In genomic region chr5:136123236-136123768, GRCh38 we compare ENCODE assay signal across 12 cellular contexts. TPM values are rescaled to one million over a fixed set of nuclear protein-coding genes. Genes with fewer than 3 reads are reported as not detected.
DNase-seq lines count a peak whose midpoint lies in the region; ATAC-seq, FAIRE-seq and TF ChIP-seq lines count a peak whose summit lies in the region.
"Had no signal": no experiment of that assay in that cellular context is flagged by ENCODE, and none has a peak within 500 bp of the region (broad histone marks: within the 10 kb centered on the region; RNA-seq: fewer than 3 reads in every experiment).

No MANE protein-coding gene starts in this region.

- CTCF ChIA-PET in Caco-2 (lab: Charles Lee): interaction anchor here (0.8 to 1.9 kb wide), 3 partner anchors 9 to 51 kb away, joined by 3 to 11 read pairs (median 4); partner anchors contain the start of gene SMAD5
- CTCF ChIA-PET in activated CD8-positive, alpha-beta T cell treated with anti-CD3 and anti-CD28 coated beads for 36 hours (lab: Charles Lee): interaction anchor here (1.4 kb wide), 1 partner anchor 9 kb away, joined by 5 read pairs; no protein-coding TSS in a partner anchor

- no peak overlapping the region for H3K9ac ChIP-seq in keratinocyte (ENCODE audit: control insufficient read depth, extremely low read depth, insufficient read depth, low read length)

- no peaks in the 10 kb centered on the region for H3K27me3 Mint-ChIP-seq in Caco-2 (ENCODE audit: insufficient read depth, unreplicated experiment)
- H3K27me3 Mint-ChIP-seq in activated CD8-positive, alpha-beta T cell treated with anti-CD3 and anti-CD28 coated beads for 36 hours: peaks cover 23% of the 10 kb centered on the region

- peak overlapping the region; percentile 56 for H3K27ac ChIP-seq in keratinocyte (ENCODE audit: control insufficient read depth, insufficient read depth, low read length)

- H3K4me1 ChIP-seq in Caco-2 (peaks cover 79% of the 10 kb centered on the region), keratinocyte (ENCODE audit: control insufficient read depth, extremely low read depth, insufficient read depth, low read length) (peaks cover 23% of the 10 kb centered on the region)

- peaks cover 53% of the 10 kb centered on the region for H3K4me1 Mint-ChIP-seq in Caco-2 (ENCODE audit: low read depth, unreplicated experiment)
- H3K4me1 Mint-ChIP-seq in activated CD8-positive, alpha-beta T cell treated with anti-CD3 and anti-CD28 coated beads for 36 hours (ENCODE audit: low read depth): no peaks in the 10 kb centered on the region
- H3K4me1 Mint-ChIP-seq: B cell had no signal

- DNase-seq in Caco-2 (peak; percentile 78 to 79), LoVo (ENCODE audit: low spot score) (peak; percentile 80), RPMI7951 (ENCODE audit: low read depth) (peak; percentile 1), keratinocyte (ENCODE audit: low read depth, low spot score) (no peak), COLO829 (ENCODE audit: low spot score) (no peak), NOMO-1 treated with DMSO at 0.1 percent for 48 hours (lab: John Stamatoyannopoulos, UW; ENCODE audit: unreplicated experiment) (no peak)
- DNase-seq in activated CD8-positive, alpha-beta T cell treated with anti-CD3 and anti-CD28 coated beads for 36 hours: no peak
- DNase-seq: activated CD4-positive, CD25-positive, alpha-beta regulatory T cell treated with anti-CD3 and anti-CD28 coated beads, Interleukin-2, amount 50 U/mL, for 72 hours had no signal

- no peaks in the 10 kb centered on the region for H3K36me3 Mint-ChIP-seq in Caco-2 (ENCODE audit: insufficient read depth, unreplicated experiment)
- H3K36me3 Mint-ChIP-seq in activated CD8-positive, alpha-beta T cell treated with anti-CD3 and anti-CD28 coated beads for 36 hours (ENCODE audit: low read depth): no peaks in the 10 kb centered on the region

- ATAC-seq in activated CD8-positive, alpha-beta T cell treated with anti-CD3 and anti-CD28 coated beads for 36 hours: no peak
- ATAC-seq in HG02840 (IDR thresholded peaks at IDR 0.05; ENCODE audit: low FRiP score, unreplicated experiment): no peak
- ATAC-seq: right cardiac atrium, Right ventricle myocardium inferior had no signal

- FAIRE-seq in keratinocyte (lab: Jason Lieb, UNC): peak; percentile 77

- H3K79me2 ChIP-seq in keratinocyte (ENCODE audit: control insufficient read depth, insufficient read depth, low read length): no peaks in the 10 kb centered on the region

- no peak overlapping the region for H2AFZ ChIP-seq in keratinocyte (ENCODE audit: control insufficient read depth, low read length)

- H3K9me3 ChIP-seq in Caco-2 (no peaks in the 10 kb centered on the region), keratinocyte (ENCODE audit: control insufficient read depth, low read depth, low read length) (no peaks in the 10 kb centered on the region)

- no peaks in the 10 kb centered on the region for H3K9me1 ChIP-seq in keratinocyte (ENCODE audit: control insufficient read depth, extremely low read depth, insufficient read depth, low read length)

- no peak overlapping the region for H3K4me3 Mint-ChIP-seq in Caco-2 (ENCODE audit: unreplicated experiment)
- no peak overlapping the region for H3K4me3 Mint-ChIP-seq in activated CD8-positive, alpha-beta T cell treated with anti-CD3 and anti-CD28 coated beads for 36 hours
- H3K4me3 Mint-ChIP-seq: B cell had no signal

- no peaks in the 10 kb centered on the region for H3K9me3 Mint-ChIP-seq in Caco-2 (ENCODE audit: unreplicated experiment)
- no peaks in the 10 kb centered on the region for H3K9me3 Mint-ChIP-seq in activated CD8-positive, alpha-beta T cell treated with anti-CD3 and anti-CD28 coated beads for 36 hours

- no peaks in the 10 kb centered on the region for H4K20me1 ChIP-seq in keratinocyte (ENCODE audit: control insufficient read depth, extremely low read depth, insufficient read depth, low read length)

- POLR2A ChIA-PET in Caco-2 (lab: Charles Lee): interaction anchor here (0.5 to 2.1 kb wide), 4 partner anchors 9 to 1897 kb away, joined by 5 to 13 read pairs (median 9); partner anchors contain the start of genes PPP2CA and SMAD5
- POLR2A ChIA-PET in activated CD8-positive, alpha-beta T cell treated with anti-CD3 and anti-CD28 coated beads for 36 hours (lab: Charles Lee): interaction anchor here (1.2 kb wide), 1 partner anchor 10 kb away, joined by 5 read pairs; no protein-coding TSS in a partner anchor

- H3K27me3 ChIP-seq in Caco-2 (replicated peaks; ENCODE audit: control insufficient read depth, insufficient read depth, low read length) (no peaks in the 10 kb centered on the region), keratinocyte (ENCODE audit: control insufficient read depth, extremely low read depth, insufficient read depth, low read length) (no peaks in the 10 kb centered on the region)

- intact Hi-C loops in Caco-2 (cut with micrococcal nuclease; ENCODE audit: unreplicated experiment): loop anchor here (1.0 kb wide), 4 partner anchors 9 to 29 kb away; partner anchors contain the start of gene SMAD5
- intact Hi-C loops in activated CD8-positive, alpha-beta T cell treated with anti-CD3 and anti-CD28 coated beads for 36 hours (cut with micrococcal nuclease): no loop called here

- TF ChIP-seq CTCF in Caco-2 (IDR thresholded peaks at IDR 0.05; ENCODE audit: insufficient read depth in 1 of 2, low read depth in 1 of 2, low read length in 1 of 2, severe bottlenecking in 1 of 2, unreplicated experiment in 1 of 2) (no peak), keratinocyte (optimal IDR thresholded peaks at IDR 0.05 in 1 of 3, IDR thresholded peaks at IDR 0.05 in 1 of 3, conservative IDR thresholded peaks at IDR 0.05 in 1 of 3; ENCODE audit: extremely low read depth in 1 of 3, insufficient read depth in 2 of 3, low read length in 3 of 3) (no peak)
- TF ChIP-seq CTCF in activated CD8-positive, alpha-beta T cell treated with anti-CD3 and anti-CD28 coated beads for 36 hours (IDR thresholded peaks at IDR 0.05): no peak

- H3K4me3 ChIP-seq in Caco-2 (ENCODE audit: low read depth, low read length): no peak overlapping the region
- no peak overlapping the region for H3K4me3 ChIP-seq in keratinocyte (ENCODE audit: control insufficient read depth in 2 of 3, extremely low read depth in 1 of 3, insufficient read depth in 2 of 3, low read depth in 1 of 3, low read length in 3 of 3)

- dilution Hi-C loops in keratinocyte (cut with MboI; ENCODE audit: extremely low pct_ligation_motif_present, low sequenced_read_pairs): no loop called here

- H3K4me2 ChIP-seq in keratinocyte (ENCODE audit: control insufficient read depth, extremely low read depth, insufficient read depth, low read depth, low read length): peak overlapping the region; percentile 39

- H3K27ac Mint-ChIP-seq in Caco-2 (ENCODE audit: unreplicated experiment): peak overlapping the region; percentile 59
- H3K27ac Mint-ChIP-seq in activated CD8-positive, alpha-beta T cell treated with anti-CD3 and anti-CD28 coated beads for 36 hours: no peak overlapping the region
- H3K27ac Mint-ChIP-seq: B cell had no signal

- 0 out of 2 replicates have a peak, but pooled peaks cover 2% of the 10 kb centered on the region for H3K36me3 ChIP-seq in Caco-2 (ENCODE audit: control insufficient read depth, insufficient read depth, low read length)
- no peaks in the 10 kb centered on the region for H3K36me3 ChIP-seq in keratinocyte (ENCODE audit: control insufficient read depth in 2 of 2, extremely low read depth in 1 of 2, insufficient read depth in 2 of 2, low read length in 2 of 2)

- BruUV-seq in Caco-2 (replicated peaks; lab: Mats Ljungman, UMichigan): no TSS peak

RNA-seq across cellular contexts. Expression of gene SMAD5, which starts 9.3 kb away (rescaled TPM):
- 141 and 142 TPM in 2 replicates for total RNA-seq in Caco-2 (2022)
- 34.4 and 41.8 TPM in 2 replicates for total RNA-seq in RPMI7951 (2014; rRNA removed; shearing (Covaris generic))
- polyA plus RNA-seq in keratinocyte: 51.4 to 72.1 TPM (median 65.4 TPM) in 3 replicates
- polyA plus RNA-seq in keratinocyte (2011; ENCODE audit: low read depth): 21.0 TPM
- 34.2 and 66.0 TPM in 2 replicates for polyA plus RNA-seq in keratinocyte (2011; cell fraction: cytosol; rRNA removed)
- 60.3 and 81.8 TPM in 2 replicates for polyA plus RNA-seq in keratinocyte (2011; cell fraction: nucleus; rRNA removed)
- polyA plus RNA-seq in keratinocyte (2012; ENCODE audit: low replicate concordance): 24.6 and 30.3 TPM in 2 replicates
- polyA minus RNA-seq in keratinocyte: 51.0 to 171 TPM (median 117 TPM) in 3 replicates
- 58.9 TPM for polyA minus RNA-seq in keratinocyte (2011; cell fraction: cytosol; rRNA and poly(A)+ RNA removed)
- 45.5 and 106 TPM in 2 replicates for polyA minus RNA-seq in keratinocyte (2011; cell fraction: nucleus; rRNA and poly(A)+ RNA removed)
- 10 to 100 TPM; 12.4 to 12.5 TPM for total RNA-seq in activated CD8-positive, alpha-beta T cell treated with anti-CD3 and anti-CD28 coated beads for 36 hours

Comparison
In these comparisons a context has a peak if more than half of its experiments do, and no peak if none do; other contexts are left out.
1. DNase-seq: peak in Caco-2 (2 of 2), LoVo (single experiment) and RPMI7951 (single experiment); none in keratinocyte (single experiment), activated CD8-positive, alpha-beta T cell treated with anti-CD3 and anti-CD28 coated beads for 36 hours (single experiment), COLO829 (single experiment) and NOMO-1 treated with DMSO at 0.1 percent for 48 hours (single experiment).